12 cellular contexts compared by ENCODE assay signal in genomic region chr9:34463098-34463900, GRCh38. TPM values are rescaled to one million over a fixed set of nuclear protein-coding genes. Genes with fewer than 3 reads are reported as not detected.
A peak's percentile ranks its signal among the peaks of the same experiment; 100 is the strongest.
DNase-seq lines count a peak whose midpoint lies in the region; ATAC-seq and TF ChIP-seq lines count a peak whose summit lies in the region.
"Had no signal": no experiment of that assay in that cellular context is flagged by ENCODE, and none has a peak within 500 bp of the region (broad histone marks: within the 10 kb centered on the region; RNA-seq: fewer than 3 reads in every experiment).

No MANE protein-coding gene starts in this region.

- H3K36me3 ChIP-seq in RWPE2 (ENCODE audit: low read depth) = no peaks in the 10 kb centered on the region
- H3K36me3 ChIP-seq: right atrium auricular region had no signal

- no peak overlapping the region for H3K27ac Mint-ChIP-seq in mesothelial cell of epicardium

- peak overlapping the region; percentile 13 for H3K27ac ChIP-seq in RWPE2 (ENCODE audit: poor library complexity, severe bottlenecking)
- H3K27ac ChIP-seq in substantia nigra (ENCODE audit: low read depth, low read length, poor library complexity, severe bottlenecking) = no peak overlapping the region
- H3K27ac ChIP-seq: right atrium auricular region had no signal

- no peaks in the 10 kb centered on the region for H3K9me3 Mint-ChIP-seq in mesothelial cell of epicardium

- ATAC-seq in RWPE2 (ENCODE audit: low read depth) = peak; percentile 86

- DNase-seq in activated CD4-positive, alpha-beta T cell treated with anti-CD3 and anti-CD28 coated beads, Interleukin-2, amount 50 U/mL, for 48 hours = peak; percentile 78 to 85
- DNase-seq in activated CD4-positive, alpha-beta T cell treated with anti-CD3 and anti-CD28 coated beads for 1 hour = no peak
- DNase-seq in RWPE2 (ENCODE audit: low spot score) (peak; percentile 67), fibroblast of gingiva (ENCODE audit: low read depth) (peak; percentile 20), substantia nigra (lab: John Stamatoyannopoulos, UW) (no peak), NCI-H748 treated with DMSO at 0.1 percent for 48 hours (lab: John Stamatoyannopoulos, UW) (no peak), mesothelial cell of epicardium (ENCODE audit: low spot score in 2 of 2, unreplicated experiment in 2 of 2) (no peak)
- DNase-seq in stimulated activated CD8-positive, alpha-beta memory T cell treated with anti-CD3 and anti-CD28 coated beads, Interleukin-4, amount 100 ng/mL, for 48 hours = peak; percentile 84
- DNase-seq: AML-193, left cardiac atrium had no signal

- no peak overlapping the region for H3K4me3 Mint-ChIP-seq in mesothelial cell of epicardium

- H3K4me3 ChIP-seq in RWPE2 (ENCODE audit: severe bottlenecking) = no peak overlapping the region
- H3K4me3 ChIP-seq: right atrium auricular region had no signal

- H3K9me3 ChIP-seq in RWPE2 (ENCODE audit: severe bottlenecking) = no peaks in the 10 kb centered on the region
- H3K9me3 ChIP-seq: right atrium auricular region had no signal

- H3K4me1 ChIP-seq in RWPE2 (ENCODE audit: insufficient read depth, poor library complexity, severe bottlenecking) = peaks cover 18% of the 10 kb centered on the region
- H3K4me1 ChIP-seq: right atrium auricular region had no signal

- TF ChIP-seq CTCF in RWPE2 (IDR thresholded peaks at IDR 0.05; ENCODE audit: poor library complexity, severe bottlenecking) (no peak), mesothelial cell of epicardium (IDR thresholded peaks at IDR 0.05; ENCODE audit: unreplicated experiment) (no peak)

- peaks cover 5% of the 10 kb centered on the region for H3K4me1 Mint-ChIP-seq in mesothelial cell of epicardium

- peaks cover 29% of the 10 kb centered on the region for H3K27me3 Mint-ChIP-seq in mesothelial cell of epicardium (ENCODE audit: low read depth)

- no peaks in the 10 kb centered on the region for H3K36me3 Mint-ChIP-seq in mesothelial cell of epicardium

- no peaks in the 10 kb centered on the region for H3K27me3 ChIP-seq in RWPE2 (ENCODE audit: insufficient read depth, poor library complexity, severe bottlenecking)
- H3K27me3 ChIP-seq: right atrium auricular region had no signal

RNA-seq across cellular contexts. Expression of gene DNAI1, which starts 4.7 kb away (rescaled TPM):
- total RNA-seq in mesothelial cell of epicardium = not detected in 3 replicates
- total RNA-seq: right atrium auricular region; T-helper 1 cell treated with Interleukin-12 subunit alpha and Interleukin-12 subunit beta and Interleukin-4 antibody, amounts not matched to agents 30 ng/mL and 1 ng/mL, for 36 hours had no signal

RNA-seq across cellular contexts. Expression of gene FAM219A, which starts 4.9 kb away (rescaled TPM):
- 16.9 to 18.2 TPM (median 18.1 TPM) in 3 replicates for total RNA-seq in mesothelial cell of epicardium

RNA-seq across cellular contexts. Expression of gene ENHO, which starts 59.5 kb away (rescaled TPM):
- total RNA-seq in mesothelial cell of epicardium = 0.96 to 1.1 TPM (median 1.0 TPM) in 3 replicates

Comparison
In these comparisons a context has a peak if more than half of its experiments do, and no peak if none do; other contexts are left out.
1. DNase-seq: peak in activated CD4-positive, alpha-beta T cell treated with anti-CD3 and anti-CD28 coated beads, Interleukin-2, amount 50 U/mL, for 48 hours (2 of 2), RWPE2 (single experiment), fibroblast of gingiva (single experiment) and stimulated activated CD8-positive, alpha-beta memory T cell treated with anti-CD3 and anti-CD28 coated beads, Interleukin-4, amount 100 ng/mL, for 48 hours (single experiment); none in activated CD4-positive, alpha-beta T cell treated with anti-CD3 and anti-CD28 coated beads for 1 hour (single experiment), substantia nigra (0 of 49), NCI-H748 treated with DMSO at 0.1 percent for 48 hours (single experiment) and mesothelial cell of epicardium (0 of 2).